In genomic region chr14:101925152-101925551, GRCh38 we compare ENCODE assay signal across 1 cellular context.
TF ChIP-seq lines count a peak whose summit lies in the region.

No MANE protein-coding gene starts in this region.

TF ChIP-seq in K562, 482 proteins besides CTCF, POLR2A, EP300 and RAD21:
- TF ChIP-seq ZBTB33 (CRISPR knock-in tag; IDR thresholded peaks at IDR 0.05) (peak; percentile 84), SIN3A (IDR thresholded peaks at IDR 0.05; ENCODE audit: borderline replicate concordance in 2 of 2, control insufficient read depth in 1 of 2, low read depth in 2 of 2, low read length in 2 of 2) (no peak), ZBTB8A (IDR thresholded peaks at IDR 0.05; ENCODE audit: partially characterized antibody) (no peak), C11orf30 (IDR thresholded peaks at IDR 0.05; ENCODE audit: low read depth) (no peak), POLR2G (IDR thresholded peaks at IDR 0.05; ENCODE audit: low read depth, low read length) (peak; percentile 54; the same call in 1 of the 2 replicates), PTBP1 (IDR thresholded peaks at IDR 0.05; ENCODE audit: low read depth, low read length) (no peak)
